Comparison of ENCODE assay signal across 1 cellular context in the genomic region with DNA sequence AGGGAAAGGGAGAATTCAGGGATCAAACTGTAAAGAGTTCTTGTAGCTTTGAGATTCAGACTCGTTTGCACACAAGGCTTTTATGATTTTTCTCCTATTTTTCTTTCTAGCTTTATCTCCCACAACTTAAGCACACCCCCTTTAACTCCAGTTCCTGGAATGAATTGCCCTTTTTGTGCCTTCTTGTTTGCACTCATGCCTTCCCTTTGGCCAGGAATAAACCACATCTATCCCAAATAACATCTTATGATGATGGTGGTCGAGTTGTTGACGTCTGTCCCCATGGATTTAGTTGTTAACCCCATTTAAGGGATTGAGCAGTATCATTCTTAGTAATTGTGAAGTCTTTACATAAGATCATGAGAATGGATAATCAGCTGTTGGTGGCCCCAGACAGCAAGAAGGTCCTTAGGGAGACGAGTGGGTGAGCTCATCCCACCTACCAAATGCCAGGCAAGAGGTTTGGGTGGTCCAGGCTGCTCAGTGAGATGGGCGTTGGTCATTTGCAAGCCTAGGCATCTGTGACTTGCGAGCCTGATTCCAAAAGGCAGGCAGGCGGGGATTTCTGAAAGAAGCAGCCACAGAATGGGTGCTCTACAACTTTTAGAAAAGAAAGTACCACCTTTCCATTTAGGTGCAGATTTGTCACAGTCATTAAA.
TF ChIP-seq lines count a peak whose summit lies in the region.

No MANE protein-coding gene starts in this region.

TF ChIP-seq in IMR-90, 13 proteins besides CTCF, POLR2A, EP300 and RAD21:
- TF ChIP-seq MAZ (IDR thresholded peaks at IDR 0.05; ENCODE audit: borderline replicate concordance, low read depth, low read length), result no peak
- TF ChIP-seq CHD1 (IDR thresholded peaks at IDR 0.05; ENCODE audit: low read depth, low read length), result no peak
- TF ChIP-seq SMC3 (IDR thresholded peaks at IDR 0.05; ENCODE audit: low read depth, low read length), result no peak
- no peak for TF ChIP-seq CEBPB (IDR thresholded peaks at IDR 0.05; ENCODE audit: low read depth, low read length)
- no peak for TF ChIP-seq MAFK (IDR thresholded peaks at IDR 0.05; ENCODE audit: low read depth, low read length)
- TF ChIP-seq, protein P1, sequence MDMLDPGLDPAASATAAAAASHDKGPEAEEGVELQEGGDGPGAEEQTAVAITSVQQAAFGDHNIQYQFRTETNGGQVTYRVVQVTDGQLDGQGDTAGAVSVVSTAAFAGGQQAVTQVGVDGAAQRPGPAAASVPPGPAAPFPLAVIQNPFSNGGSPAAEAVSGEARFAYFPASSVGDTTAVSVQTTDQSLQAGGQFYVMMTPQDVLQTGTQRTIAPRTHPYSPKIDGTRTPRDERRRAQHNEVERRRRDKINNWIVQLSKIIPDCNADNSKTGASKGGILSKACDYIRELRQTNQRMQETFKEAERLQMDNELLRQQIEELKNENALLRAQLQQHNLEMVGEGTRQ (IDR thresholded peaks at IDR 0.05; ENCODE audit: low read depth, low read length), result no peak
- TF ChIP-seq MXI1 (IDR thresholded peaks at IDR 0.05; ENCODE audit: borderline replicate concordance, low read depth, low read length), result no peak
- no peak for TF ChIP-seq NFE2L2 (IDR thresholded peaks at IDR 0.05; ENCODE audit: low read depth, low read length)
- TF ChIP-seq, protein P2, sequence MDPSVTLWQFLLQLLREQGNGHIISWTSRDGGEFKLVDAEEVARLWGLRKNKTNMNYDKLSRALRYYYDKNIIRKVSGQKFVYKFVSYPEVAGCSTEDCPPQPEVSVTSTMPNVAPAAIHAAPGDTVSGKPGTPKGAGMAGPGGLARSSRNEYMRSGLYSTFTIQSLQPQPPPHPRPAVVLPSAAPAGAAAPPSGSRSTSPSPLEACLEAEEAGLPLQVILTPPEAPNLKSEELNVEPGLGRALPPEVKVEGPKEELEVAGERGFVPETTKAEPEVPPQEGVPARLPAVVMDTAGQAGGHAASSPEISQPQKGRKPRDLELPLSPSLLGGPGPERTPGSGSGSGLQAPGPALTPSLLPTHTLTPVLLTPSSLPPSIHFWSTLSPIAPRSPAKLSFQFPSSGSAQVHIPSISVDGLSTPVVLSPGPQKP (IDR thresholded peaks at IDR 0.05; ENCODE audit: borderline replicate concordance, low read depth, low read length), result no peak
- no peak for TF ChIP-seq RFX5 (IDR thresholded peaks at IDR 0.05; ENCODE audit: low read depth, low read length)
- no peak for TF ChIP-seq BHLHE40 (IDR thresholded peaks at IDR 0.05; ENCODE audit: low read depth, low read length)
- TF ChIP-seq FOS (IDR thresholded peaks at IDR 0.05; ENCODE audit: low read depth, low read length), result no peak
- TF ChIP-seq RCOR1 (IDR thresholded peaks at IDR 0.05; ENCODE audit: insufficient replicate concordance, low read length), result no peak
